Comparison of ENCODE assay signal across 1 cellular context in genomic region chr1:17591814-17592430, GRCh38.
TF ChIP-seq lines count a peak whose summit lies in the region.

No MANE protein-coding gene starts in this region.

TF ChIP-seq in HepG2, 621 proteins besides CTCF, POLR2A, EP300 and RAD21 (continued from another document and continues in another):
- TF ChIP-seq GABPA (IDR thresholded peaks at IDR 0.05; ENCODE audit: low read depth, low read length) (no peak), GABPA (CRISPR knock-in tag; IDR thresholded peaks at IDR 0.05; ENCODE audit: low read depth) (peak; percentile 78), NCOA2 (CRISPR knock-in tag; IDR thresholded peaks at IDR 0.05) (peak; percentile 93), SCMH1 (CRISPR knock-in tag; IDR thresholded peaks at IDR 0.05; ENCODE audit: borderline replicate concordance) (no peak), BCLAF1 (IDR thresholded peaks at IDR 0.05) (no peak), SAFB2 (CRISPR knock-in tag; IDR thresholded peaks at IDR 0.05; ENCODE audit: borderline replicate concordance, low read depth) (no peak; the same call in 1 of the 2 replicates), NFE2 (CRISPR knock-in tag; IDR thresholded peaks at IDR 0.05) (no peak), ZFP91 (CRISPR knock-in tag; IDR thresholded peaks at IDR 0.05; ENCODE audit: borderline replicate concordance) (peak; percentile 91), HNRNPLL (IDR thresholded peaks at IDR 0.05; ENCODE audit: low read depth, low read length, poor library complexity, severe bottlenecking) (no peak), CHD2 (IDR thresholded peaks at IDR 0.05; ENCODE audit: low read depth, low read length) (no peak), CENPX (CRISPR knock-in tag; IDR thresholded peaks at IDR 0.05) (no peak), E2F1 (CRISPR knock-in tag; IDR thresholded peaks at IDR 0.05) (no peak; the same call in 1 of the 2 replicates), ZNF720 (CRISPR knock-in tag; IDR thresholded peaks at IDR 0.05) (no peak), PHB2 (IDR thresholded peaks at IDR 0.05; ENCODE audit: partially characterized antibody) (no peak), AHDC1 (CRISPR knock-in tag; IDR thresholded peaks at IDR 0.05; ENCODE audit: borderline replicate concordance) (peak; percentile 84; the same call in 1 of the 2 replicates), ZNF513 (CRISPR knock-in tag; conservative IDR thresholded peaks at IDR 0.05) (no peak), GRHL1 (CRISPR knock-in tag; conservative IDR thresholded peaks at IDR 0.05) (no peak), REST (IDR thresholded peaks at IDR 0.05; ENCODE audit: borderline replicate concordance in 1 of 2, low read depth in 1 of 2, low read length in 2 of 2) (0 out of 4 replicates have a peak, but pooled peaks of 1 of the 2 experiments have one; percentile 23), ZNF782 (CRISPR knock-in tag; IDR thresholded peaks at IDR 0.05; ENCODE audit: borderline replicate concordance) (peak; percentile 88; the same call in 1 of the 2 replicates), MEIS1 (CRISPR knock-in tag; IDR thresholded peaks at IDR 0.05; ENCODE audit: borderline replicate concordance) (peak; percentile 82; the same call in 1 of the 2 replicates), NPAS2 (CRISPR knock-in tag; IDR thresholded peaks at IDR 0.05; ENCODE audit: borderline replicate concordance) (no peak), ZNF367 (CRISPR knock-in tag; IDR thresholded peaks at IDR 0.05; ENCODE audit: borderline replicate concordance) (peak; percentile 86; the same call in 1 of the 2 replicates), GMEB1 (CRISPR knock-in tag; IDR thresholded peaks at IDR 0.05; ENCODE audit: borderline replicate concordance) (peak; percentile 71; the same call in 1 of the 2 replicates), MLLT10 (CRISPR knock-in tag; IDR thresholded peaks at IDR 0.05) (no peak), ZSCAN25 (CRISPR knock-in tag; IDR thresholded peaks at IDR 0.05) (peak; percentile 86), ZBTB21 (CRISPR knock-in tag; IDR thresholded peaks at IDR 0.05) (0 out of 2 replicates have a peak, but pooled peaks have one; percentile 50), NFATC3 (CRISPR knock-in tag; IDR thresholded peaks at IDR 0.05) (peak; percentile 61; the same call in 1 of the 2 replicates), MIXL1 (CRISPR knock-in tag; IDR thresholded peaks at IDR 0.05) (peak; percentile 79), MYNN (CRISPR knock-in tag; IDR thresholded peaks at IDR 0.05; ENCODE audit: low read depth) (no peak), ZNF383 (CRISPR knock-in tag; IDR thresholded peaks at IDR 0.05; ENCODE audit: borderline replicate concordance) (no peak), PRMT3 (CRISPR knock-in tag; IDR thresholded peaks at IDR 0.05; ENCODE audit: borderline replicate concordance, low read depth) (no peak), ZNF234 (CRISPR knock-in tag; conservative IDR thresholded peaks at IDR 0.05) (no peak), CHD4 (IDR thresholded peaks at IDR 0.05; ENCODE audit: borderline replicate concordance, low read length) (peak; percentile 92)
